1 cellular context compared by ENCODE assay signal in the genomic region with DNA sequence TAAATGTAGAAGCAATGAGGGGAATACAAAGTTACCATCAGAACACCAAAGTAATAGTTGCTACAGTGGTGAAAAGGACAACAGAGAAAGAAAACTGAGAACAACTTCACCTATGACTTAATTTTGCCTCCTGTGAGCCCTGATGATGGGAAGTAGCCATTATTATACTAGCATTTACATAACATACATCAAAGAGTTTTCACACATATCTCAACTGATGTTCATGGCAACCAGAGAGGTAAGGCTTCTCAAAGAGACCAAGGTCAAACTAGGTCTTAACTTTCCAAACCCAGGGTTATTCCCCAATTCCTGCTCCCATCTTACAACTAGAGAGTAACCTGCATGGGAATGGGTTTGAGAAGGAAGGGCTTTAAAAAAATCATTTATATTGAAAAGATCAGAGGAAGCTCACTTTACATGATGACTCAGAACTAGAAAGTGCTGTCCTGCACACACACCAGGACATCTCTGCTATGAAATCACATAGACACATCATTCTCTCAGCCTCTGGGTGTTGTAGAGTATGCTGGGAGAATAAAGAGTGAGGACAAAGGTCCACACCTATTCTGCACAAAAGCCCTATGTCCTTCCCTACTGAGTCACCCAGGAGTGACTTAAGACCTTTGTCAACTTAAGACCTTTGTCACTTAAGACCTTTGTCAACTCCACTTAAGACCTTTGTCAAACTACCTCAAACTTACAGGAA.
TF ChIP-seq lines count a peak whose summit lies in the region.

No MANE protein-coding gene starts in this region.

TF ChIP-seq in IMR-90, 13 proteins besides CTCF, POLR2A, EP300 and RAD21:
- TF ChIP-seq MAFK (IDR thresholded peaks at IDR 0.05; ENCODE audit: low read depth, low read length) (no peak), CHD1 (IDR thresholded peaks at IDR 0.05; ENCODE audit: low read depth, low read length) (no peak), SMC3 (IDR thresholded peaks at IDR 0.05; ENCODE audit: low read depth, low read length) (no peak), RFX5 (IDR thresholded peaks at IDR 0.05; ENCODE audit: low read depth, low read length) (no peak), MAZ (IDR thresholded peaks at IDR 0.05; ENCODE audit: borderline replicate concordance, low read depth, low read length) (no peak), CEBPB (IDR thresholded peaks at IDR 0.05; ENCODE audit: low read depth, low read length) (no peak), RCOR1 (IDR thresholded peaks at IDR 0.05; ENCODE audit: insufficient replicate concordance, low read length) (no peak), NFE2L2 (IDR thresholded peaks at IDR 0.05; ENCODE audit: low read depth, low read length) (no peak), MXI1 (IDR thresholded peaks at IDR 0.05; ENCODE audit: borderline replicate concordance, low read depth, low read length) (no peak), FOS (IDR thresholded peaks at IDR 0.05; ENCODE audit: low read depth, low read length) (no peak), BHLHE40 (IDR thresholded peaks at IDR 0.05; ENCODE audit: low read depth, low read length) (no peak)
- TF ChIP-seq, protein P1, sequence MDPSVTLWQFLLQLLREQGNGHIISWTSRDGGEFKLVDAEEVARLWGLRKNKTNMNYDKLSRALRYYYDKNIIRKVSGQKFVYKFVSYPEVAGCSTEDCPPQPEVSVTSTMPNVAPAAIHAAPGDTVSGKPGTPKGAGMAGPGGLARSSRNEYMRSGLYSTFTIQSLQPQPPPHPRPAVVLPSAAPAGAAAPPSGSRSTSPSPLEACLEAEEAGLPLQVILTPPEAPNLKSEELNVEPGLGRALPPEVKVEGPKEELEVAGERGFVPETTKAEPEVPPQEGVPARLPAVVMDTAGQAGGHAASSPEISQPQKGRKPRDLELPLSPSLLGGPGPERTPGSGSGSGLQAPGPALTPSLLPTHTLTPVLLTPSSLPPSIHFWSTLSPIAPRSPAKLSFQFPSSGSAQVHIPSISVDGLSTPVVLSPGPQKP (IDR thresholded peaks at IDR 0.05; ENCODE audit: borderline replicate concordance, low read depth, low read length) = no peak
- TF ChIP-seq, protein P2, sequence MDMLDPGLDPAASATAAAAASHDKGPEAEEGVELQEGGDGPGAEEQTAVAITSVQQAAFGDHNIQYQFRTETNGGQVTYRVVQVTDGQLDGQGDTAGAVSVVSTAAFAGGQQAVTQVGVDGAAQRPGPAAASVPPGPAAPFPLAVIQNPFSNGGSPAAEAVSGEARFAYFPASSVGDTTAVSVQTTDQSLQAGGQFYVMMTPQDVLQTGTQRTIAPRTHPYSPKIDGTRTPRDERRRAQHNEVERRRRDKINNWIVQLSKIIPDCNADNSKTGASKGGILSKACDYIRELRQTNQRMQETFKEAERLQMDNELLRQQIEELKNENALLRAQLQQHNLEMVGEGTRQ (IDR thresholded peaks at IDR 0.05; ENCODE audit: low read depth, low read length) = no peak
